In genomic region chr17:40167685-40168261, GRCh38 we compare ENCODE assay signal across 2 cellular contexts.
TF ChIP-seq lines count a peak whose summit lies in the region.

No MANE protein-coding gene starts in this region.

TF ChIP-seq in SK-N-SH, 30 proteins besides CTCF, POLR2A, EP300 and RAD21 (continued from another document):
- TF ChIP-seq FOXJ3 (CRISPR knock-in tag; IDR thresholded peaks at IDR 0.05): no peak
- TF ChIP-seq NRF1 (IDR thresholded peaks at IDR 0.05; ENCODE audit: low read depth, low read length): no peak
- TF ChIP-seq PBX3 (IDR thresholded peaks at IDR 0.05): no peak
- TF ChIP-seq NFIC (IDR thresholded peaks at IDR 0.05; ENCODE audit: borderline replicate concordance): no peak
- TF ChIP-seq MAX (IDR thresholded peaks at IDR 0.05; ENCODE audit: low read depth): no peak
- no peak for TF ChIP-seq RXRA (IDR thresholded peaks at IDR 0.05; ENCODE audit: borderline replicate concordance, low read depth)
- no peak for TF ChIP-seq MXI1 (IDR thresholded peaks at IDR 0.05; ENCODE audit: low read depth, low read length)
- no peak for TF ChIP-seq EZH2phosphoT487 (IDR thresholded peaks at IDR 0.05; ENCODE audit: borderline replicate concordance, low read depth)
- no peak for TF ChIP-seq USF1 (IDR thresholded peaks at IDR 0.05; ENCODE audit: borderline replicate concordance, low read depth)
- no peak for TF ChIP-seq CHD2 (IDR thresholded peaks at IDR 0.05; ENCODE audit: low read length, partially characterized antibody)
- no peak for TF ChIP-seq MEF2A (IDR thresholded peaks at IDR 0.05; ENCODE audit: borderline replicate concordance, low read depth)
- no peak for TF ChIP-seq SMC3 (IDR thresholded peaks at IDR 0.05; ENCODE audit: low read depth, low read length)
- no peak for TF ChIP-seq TAF1 (IDR thresholded peaks at IDR 0.05; ENCODE audit: borderline replicate concordance, low read depth, low read length)
- TF ChIP-seq POLR2AphosphoS5 (IDR thresholded peaks at IDR 0.05; ENCODE audit: low read depth, low read length): no peak
- TF ChIP-seq REST (IDR thresholded peaks at IDR 0.05; ENCODE audit: low read depth, low read length): no peak
- TF ChIP-seq ELF1 (IDR thresholded peaks at IDR 0.05): no peak
- TF ChIP-seq TCF12 (IDR thresholded peaks at IDR 0.05): no peak
- TF ChIP-seq TEAD4 (IDR thresholded peaks at IDR 0.05; ENCODE audit: borderline replicate concordance, insufficient read depth): no peak
- TF ChIP-seq SIN3A (IDR thresholded peaks at IDR 0.05; ENCODE audit: borderline replicate concordance, low read depth, low read length): no peak
TF ChIP-seq in SK-N-SH: peak in this region for 0.

TF ChIP-seq in SK-N-SH treated with all-trans-retinoic acid at 6 μM for 48 hours, 23 proteins besides CTCF, POLR2A, EP300 and RAD21:
- TF ChIP-seq CREB5 (CRISPR knock-in tag; IDR thresholded peaks at IDR 0.05; ENCODE audit: low read depth) (no peak), ZFP3 (CRISPR knock-in tag; IDR thresholded peaks at IDR 0.05) (no peak), ZNF70 (CRISPR knock-in tag; IDR thresholded peaks at IDR 0.05) (no peak)
TF ChIP-seq in SK-N-SH treated with all-trans-retinoic acid at 6 μM for 48 hours: peak in this region for 0.
